Comparison of ENCODE assay signal across 39 cellular contexts in the genomic region with DNA sequence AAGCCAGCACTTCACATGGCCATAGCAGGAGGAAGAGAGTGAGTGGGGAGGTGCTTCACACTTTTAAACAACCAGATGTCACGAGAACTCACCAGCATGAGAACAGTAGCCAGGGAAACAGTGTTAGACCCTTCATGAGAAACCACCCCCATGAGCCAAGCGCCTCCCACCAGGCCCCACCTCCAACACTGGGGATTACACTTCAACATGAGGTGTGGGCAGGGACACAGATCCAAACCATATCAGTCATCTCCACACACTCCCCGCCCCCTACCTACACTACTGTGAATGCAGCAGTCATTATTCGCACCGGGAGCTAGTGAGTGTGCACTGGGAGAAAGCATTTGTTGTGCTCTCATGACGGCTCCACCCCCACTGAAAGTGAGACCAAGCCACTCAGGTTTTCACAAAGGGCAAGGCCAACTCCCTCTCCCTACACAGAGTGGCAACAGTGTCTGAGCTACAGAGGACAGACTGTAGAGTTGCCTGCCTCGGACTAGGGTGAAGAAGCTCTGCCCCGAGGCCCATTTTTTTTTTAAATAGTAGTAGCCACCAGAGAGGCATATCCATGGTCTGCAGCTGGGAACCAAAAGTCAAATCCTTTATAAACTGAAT.
"Had no signal": no experiment of that assay in that cellular context is flagged by ENCODE, and none has a peak within 500 bp of the region (broad histone marks: within the 10 kb centered on the region; RNA-seq: fewer than 3 reads in every experiment).

No MANE protein-coding gene starts in this region.

- H3K4me1 Mint-ChIP-seq: activated CD4-positive, alpha-beta memory T cell treated with anti-CD3 and anti-CD28 coated beads, Interleukin-2, amount 10 ng/mL, durations not matched to agents 7 days and 5 days; activated CD8-positive, alpha-beta memory T cell treated with anti-CD3 and anti-CD28 coated beads, Interleukin-2, amount 10 ng/mL, durations not matched to agents 7 days and 5 days; activated naive CD4-positive, alpha-beta T cell treated with anti-CD3 and anti-CD28 coated beads, Interleukin-2, amount 10 ng/mL, durations not matched to agents 7 days and 5 days; activated naive CD8-positive, alpha-beta T cell treated with anti-CD3 and anti-CD28 coated beads, Interleukin-2, amount 50 U/mL, for 24 hours; brain; T-cell; T-helper 17 cell had no signal

- H3K9me3 Mint-ChIP-seq: activated naive CD4-positive, alpha-beta T cell treated with anti-CD3 and anti-CD28 coated beads, Interleukin-2, amount 10 ng/mL, durations not matched to agents 7 days and 5 days had no signal

- H3K36me3 ChIP-seq: MG63 had no signal

- DNase-seq: activated CD4-positive, alpha-beta memory T cell treated with anti-CD3 and anti-CD28 coated beads, Interleukin-2, amount 10 ng/mL, durations not matched to agents 7 days and 5 days; activated CD4-positive, alpha-beta T cell treated with anti-CD3 and anti-CD28 coated beads for 1 hour; activated CD4-positive, alpha-beta T cell treated with anti-CD3 and anti-CD28 coated beads for 48 hours; activated CD4-positive, CD25-positive, alpha-beta regulatory T cell; activated CD8-positive, alpha-beta memory T cell treated with anti-CD3 and anti-CD28 coated beads for 24 hours; activated CD8-positive, alpha-beta memory T cell treated with anti-CD3 and anti-CD28 coated beads, Interleukin-2, amount 10 ng/mL, durations not matched to agents 7 days and 5 days; activated CD8-positive, alpha-beta memory T cell treated with anti-CD3 and anti-CD28 coated beads, Interleukin-2, amount 50 U/mL, for 48 hours; activated effector memory CD4-positive, alpha-beta T cell treated with Interleukin-2 at 50 U/mL for 16 hours; activated naive CD4-positive, alpha-beta T cell treated with anti-CD3 and anti-CD28 coated beads, Interleukin-2, amount 10 ng/mL, durations not matched to agents 7 days and 5 days; activated naive CD8-positive, alpha-beta T cell treated with anti-CD3 and anti-CD28 coated beads, Interleukin-2, amount 50 U/mL, for 24 hours; activated T-cell treated with anti-CD3 and anti-CD28 coated beads, Interleukin-2, amount 50 U/mL, for 48 hours; anterior cingulate cortex; caudate nucleus; cerebellar nuclear complex; Kasumi-1; KG1; MG63; MV-4-11; NCI-H1092; NCI-H1436 treated with DMSO at 0.1 percent for 48 hours; NCI-H1694 treated with DMSO at 0.1 percent for 48 hours; NCI-H2029; NCI-H2107; NCI-H226; NCI-H446 treated with DMSO at 0.1 percent for 48 hours; NCI-H524; PC-9; SIG-M5; T-cell; T-helper 17 cell; T-helper 9 cell had no signal

- H3K27me3 ChIP-seq: MG63 had no signal

- H3K4me3 ChIP-seq: MG63, PC-9 had no signal

- H3K36me3 Mint-ChIP-seq: activated CD8-positive, alpha-beta memory T cell treated with anti-CD3 and anti-CD28 coated beads, Interleukin-2, amount 10 ng/mL, durations not matched to agents 7 days and 5 days; activated naive CD4-positive, alpha-beta T cell treated with anti-CD3 and anti-CD28 coated beads, Interleukin-2, amount 10 ng/mL, durations not matched to agents 7 days and 5 days; brain; T-cell had no signal

- H3K9me3 ChIP-seq: MG63 had no signal

- H3K27me3 Mint-ChIP-seq: activated naive CD4-positive, alpha-beta T cell treated with anti-CD3 and anti-CD28 coated beads, Interleukin-2, amount 10 ng/mL, durations not matched to agents 7 days and 5 days had no signal

- H3K4me2 ChIP-seq: PC-9 had no signal

- ATAC-seq: activated CD8-positive, alpha-beta memory T cell treated with anti-CD3 and anti-CD28 coated beads, Interleukin-2, amount 10 ng/mL, durations not matched to agents 7 days and 5 days; Right ventricle myocardium inferior; SK-N-SH treated with all-trans-retinoic acid at 6 μM for 48 hours; T-cell; T-helper 17 cell had no signal

- FAIRE-seq: bronchial epithelial cell, RCC 7860 had no signal

- H3K4me3 Mint-ChIP-seq: activated CD4-positive, alpha-beta memory T cell treated with anti-CD3 and anti-CD28 coated beads, Interleukin-2, amount 10 ng/mL, durations not matched to agents 7 days and 5 days; activated CD8-positive, alpha-beta memory T cell treated with anti-CD3 and anti-CD28 coated beads, Interleukin-2, amount 10 ng/mL, durations not matched to agents 7 days and 5 days; activated naive CD4-positive, alpha-beta T cell treated with anti-CD3 and anti-CD28 coated beads, Interleukin-2, amount 10 ng/mL, durations not matched to agents 7 days and 5 days; activated naive CD8-positive, alpha-beta T cell; activated naive CD8-positive, alpha-beta T cell treated with anti-CD3 and anti-CD28 coated beads, Interleukin-2, amount 50 U/mL, for 24 hours; brain; T-cell; T-helper 17 cell had no signal

- H3K27ac ChIP-seq: PC-9, RWPE1, VCaP had no signal

- H3K27ac Mint-ChIP-seq: activated CD4-positive, alpha-beta memory T cell treated with anti-CD3 and anti-CD28 coated beads, Interleukin-2, amount 10 ng/mL, durations not matched to agents 7 days and 5 days; activated CD8-positive, alpha-beta memory T cell treated with anti-CD3 and anti-CD28 coated beads, Interleukin-2, amount 10 ng/mL, durations not matched to agents 7 days and 5 days; activated naive CD4-positive, alpha-beta T cell treated with anti-CD3 and anti-CD28 coated beads, Interleukin-2, amount 10 ng/mL, durations not matched to agents 7 days and 5 days; activated naive CD8-positive, alpha-beta T cell; activated naive CD8-positive, alpha-beta T cell treated with anti-CD3 and anti-CD28 coated beads, Interleukin-2, amount 50 U/mL, for 24 hours; brain; T-cell; T-helper 17 cell had no signal

- H2AFZ ChIP-seq: PC-9 had no signal
